Comparison of ENCODE assay signal across 4 cellular contexts in genomic region chr15:28215521-28215920, GRCh38.
DNase-seq lines count a peak whose midpoint lies in the region; ATAC-seq and TF ChIP-seq lines count a peak whose summit lies in the region.
"Not testable (repeated sequence)": the region's sequence is repeated elsewhere in the genome, so short reads cannot be mapped to it uniquely, and the experiment has no call there.

No MANE protein-coding gene starts in this region.

- DNase-seq in heart left ventricle (peak in 1 of 5 donors; percentile 29), left ventricle myocardium superior (peak; percentile 36)
- DNase-seq in left ventricle myocardium inferior; neuronal stem cell (ENCODE audit: low spot score): not testable (repeated sequence)

- H4K8ac ChIP-seq in neuronal stem cell (ENCODE audit: low read depth, low read length): not testable (repeated sequence)

- not testable (repeated sequence) for TF ChIP-seq POLR2A in heart left ventricle (IDR thresholded peaks at IDR 0.05)

- not testable (repeated sequence) for H3K9me3 ChIP-seq in heart left ventricle; left ventricle myocardium inferior (replicated peaks); neuronal stem cell (replicated peaks in 1 of 2; ENCODE audit: control insufficient read depth in 2 of 2, insufficient read depth in 1 of 2, low read depth in 1 of 2, low read length in 2 of 2)

- H3K4me3 ChIP-seq in heart left ventricle; left ventricle myocardium inferior; neuronal stem cell (ENCODE audit: low read length in 2 of 2): not testable (repeated sequence)

- not testable (repeated sequence) for H2BK120ac ChIP-seq in neuronal stem cell (ENCODE audit: low read depth, low read length)

- not testable (repeated sequence) for H2BK12ac ChIP-seq in neuronal stem cell (ENCODE audit: low read length)

- H3K14ac ChIP-seq in neuronal stem cell (ENCODE audit: low read length): not testable (repeated sequence)

- not testable (repeated sequence) for H3K79me1 ChIP-seq in neuronal stem cell (ENCODE audit: low read depth, low read length)

- H3K4me2 ChIP-seq in neuronal stem cell (ENCODE audit: insufficient read depth, low read length, poor library complexity, severe bottlenecking): not testable (repeated sequence)

- not testable (repeated sequence) for H2AFZ ChIP-seq in neuronal stem cell (ENCODE audit: low read length)

- not testable (repeated sequence) for H3K27ac ChIP-seq in heart left ventricle; left ventricle myocardium inferior (replicated peaks); neuronal stem cell (replicated peaks; ENCODE audit: low read length)

- H3K18ac ChIP-seq in neuronal stem cell (ENCODE audit: low read length): not testable (repeated sequence)

- not testable (repeated sequence) for ATAC-seq in heart left ventricle, left ventricle myocardium superior

- not testable (repeated sequence) for H3K23ac ChIP-seq in neuronal stem cell (ENCODE audit: low read depth, low read length, poor library complexity)

- H3K4me1 ChIP-seq in heart left ventricle; left ventricle myocardium inferior; neuronal stem cell (ENCODE audit: control insufficient read depth in 2 of 2, insufficient read depth in 1 of 2, low read depth in 1 of 2, low read length in 2 of 2): not testable (repeated sequence)

- intact Hi-C loops in heart left ventricle (cut with DNase I): loop anchor here in 1 of 10 donors (5.0 kb wide), 1 partner anchor 33 kb away; no protein-coding TSS in a partner anchor
- intact Hi-C loops in left ventricle myocardium inferior (cut with micrococcal nuclease); left ventricle myocardium superior (cut with micrococcal nuclease): not testable (repeated sequence)

- not testable (repeated sequence) for H2BK5ac ChIP-seq in neuronal stem cell (ENCODE audit: low read length)

- not testable (repeated sequence) for H2AK5ac ChIP-seq in neuronal stem cell (ENCODE audit: low read depth, low read length)

- TF ChIP-seq CTCF in heart left ventricle (IDR thresholded peaks at IDR 0.05) (peak in 9 of 12 donors; percentile 4 to 37 (median 14)), left ventricle myocardium inferior (IDR thresholded peaks at IDR 0.05; ENCODE audit: borderline replicate concordance) (peak; percentile 48)

- H3K36me3 ChIP-seq in heart left ventricle (peaks cover 4 to 82% (median 56%) of the 10 kb centered on the region in 9 donors), left ventricle myocardium inferior (peaks cover 66% of the 10 kb centered on the region), neuronal stem cell (replicated peaks in 1 of 2; ENCODE audit: control insufficient read depth in 2 of 2, insufficient read depth in 2 of 2, low read length in 2 of 2) (peaks cover 10 to 53% of the 10 kb centered on the region in 2 donors)

- H3K9ac ChIP-seq in neuronal stem cell (ENCODE audit: low read depth, low read length, poor library complexity): peak overlapping the region; percentile 44

- H4K91ac ChIP-seq in neuronal stem cell (ENCODE audit: low read depth, low read length, poor library complexity): not testable (repeated sequence)

- H3K27me3 ChIP-seq in heart left ventricle; left ventricle myocardium inferior (ENCODE audit: low read depth); neuronal stem cell (ENCODE audit: control insufficient read depth in 3 of 3, insufficient read depth in 3 of 3, low read depth in 1 of 3, low read length in 3 of 3): not testable (repeated sequence)

- H3K4ac ChIP-seq in neuronal stem cell (ENCODE audit: low read length): not testable (repeated sequence)

- whole genome bisulfite sequencing in heart left ventricle, 4 donors: 61 to 69% (median 65%) methylated on average over 13 to 14 of the region's 14 CpGs
- no CpG with 5 or more reads among the region's 14 CpGs for WGBS in neuronal stem cell (ENCODE audit: extremely low coverage in 2 of 2, insufficient read length in 2 of 2, insufficient replicate concordance in 1 of 2), 2 donors

- not testable (repeated sequence) for H2BK15ac ChIP-seq in neuronal stem cell (ENCODE audit: low read length)
